8 cellular contexts compared by ENCODE assay signal in the genomic region with DNA sequence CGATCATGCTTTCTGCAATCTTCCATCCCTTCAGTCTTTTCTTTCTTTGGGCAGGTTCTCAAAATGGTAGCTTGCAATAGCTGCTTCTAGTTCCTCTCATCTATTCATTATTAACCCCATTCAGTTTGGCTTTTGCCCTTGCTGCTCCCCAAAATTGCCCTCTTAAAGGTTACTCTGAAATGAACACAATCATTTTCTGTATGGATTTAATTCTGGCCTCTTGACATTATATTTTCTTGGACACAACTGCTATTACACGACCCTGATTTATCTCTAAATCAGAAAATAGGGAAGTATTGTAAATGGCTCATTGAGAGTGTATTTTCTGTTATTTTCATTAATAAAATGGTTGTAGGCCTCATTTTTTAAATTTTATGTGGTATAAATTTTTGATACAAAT. TPM values are rescaled to one million over a fixed set of nuclear protein-coding genes. Genes with fewer than 3 reads are reported as not detected.
DNase-seq lines count a peak whose midpoint lies in the region; ATAC-seq and TF ChIP-seq lines count a peak whose summit lies in the region.

A gene (minus strand): TSS at position 101 of the 400 bp plus-strand sequence. CDS start 8,613 bp downstream, outside the sequence.

- H2AFZ ChIP-seq in ACC112 (ENCODE audit: low read length, unreplicated experiment), result peak within 1 kb of the TSS; percentile 43
- H2AFZ ChIP-seq in KMS-11 (ENCODE audit: low read depth), result peak within 1 kb of the TSS; percentile 82

- intact Hi-C loops in dendritic cell treated with granulocyte-macrophage colony-stimulating factor and Interleukin-4, amounts not matched to agents 40 ng/mL and 50 ng/mL, for 4 days (cut with micrococcal nuclease), result no loop called here

- no peak for DNase-seq in naive thymus-derived CD8-positive, alpha-beta T cell
- no peak for DNase-seq in activated CD8-positive, alpha-beta memory T cell treated with anti-CD3 and anti-CD28 coated beads, Interleukin-2, amount 50 U/mL, for 4 hours

- H4K20me1 ChIP-seq in KMS-11 (ENCODE audit: insufficient read depth), result no peaks in the 10 kb centered on the region

- peak within 1 kb of the TSS; percentile 63 for H3K4me2 ChIP-seq in KMS-11

- peak within 1 kb of the TSS; percentile 87 for H3K4me3 ChIP-seq in ACC112 (ENCODE audit: low read depth, low read length)
- peak within 1 kb of the TSS; percentile 10 for H3K4me3 ChIP-seq in KMS-11 (IDR thresholded peaks at IDR 0.05; ENCODE audit: insufficient read depth, low read depth, low read length)

- peaks cover 24% of the 10 kb centered on the region for H3K4me1 Mint-ChIP-seq in dendritic cell treated with granulocyte-macrophage colony-stimulating factor and Interleukin-4, amounts not matched to agents 40 ng/mL and 50 ng/mL, for 4 days (ENCODE audit: low read depth)
- peaks cover 4 to 34% (median 25%) of the 10 kb centered on the region in 4 donors for H3K4me1 Mint-ChIP-seq in naive thymus-derived CD8-positive, alpha-beta T cell

- H3K79me2 ChIP-seq in ACC112 (ENCODE audit: control insufficient read depth, insufficient read depth, low read length, unreplicated experiment) (no peaks in the 10 kb centered on the region), KMS-11 (ENCODE audit: insufficient read depth, low read depth) (no peaks in the 10 kb centered on the region)

- ATAC-seq in naive thymus-derived CD8-positive, alpha-beta T cell, result no peak
- no peak for ATAC-seq in GM21423 (IDR thresholded peaks at IDR 0.05; ENCODE audit: unreplicated experiment)
- ATAC-seq in HG03520 (IDR thresholded peaks at IDR 0.05; ENCODE audit: unreplicated experiment), result no peak
- no peak for ATAC-seq in HG02870 (IDR thresholded peaks at IDR 0.05; ENCODE audit: unreplicated experiment)

- peak within 1 kb of the TSS; percentile 98 for H3K9ac ChIP-seq in KMS-11

- no peak for TF ChIP-seq CTCF in KMS-11 (conservative IDR thresholded peaks at IDR 0.05; ENCODE audit: low read depth, low read length)

- H3K27ac ChIP-seq in ACC112 (ENCODE audit: low read depth, low read length), result peak within 1 kb of the TSS; percentile 97
- peak within 1 kb of the TSS; percentile 100 for H3K27ac ChIP-seq in KMS-11

- H3K36me3 ChIP-seq in ACC112 (ENCODE audit: insufficient read depth, low read length), result no peaks in the 10 kb centered on the region
- no peaks in the 10 kb centered on the region for H3K36me3 ChIP-seq in KMS-11 (ENCODE audit: insufficient read depth)

- H3K27me3 ChIP-seq in ACC112 (ENCODE audit: insufficient read depth, low read length) (no peaks in the 10 kb centered on the region), KMS-11 (ENCODE audit: insufficient read depth, low read depth) (no peaks in the 10 kb centered on the region)

- H3K27me3 Mint-ChIP-seq in dendritic cell treated with granulocyte-macrophage colony-stimulating factor and Interleukin-4, amounts not matched to agents 40 ng/mL and 50 ng/mL, for 4 days, result peaks cover 8% of the 10 kb centered on the region
- peaks cover 0 to 8% (median 3%) of the 10 kb centered on the region in 5 donors for H3K27me3 Mint-ChIP-seq in naive thymus-derived CD8-positive, alpha-beta T cell

- no peaks in the 10 kb centered on the region for H3K9me3 Mint-ChIP-seq in dendritic cell treated with granulocyte-macrophage colony-stimulating factor and Interleukin-4, amounts not matched to agents 40 ng/mL and 50 ng/mL, for 4 days
- H3K9me3 Mint-ChIP-seq in naive thymus-derived CD8-positive, alpha-beta T cell, result no peaks in the 10 kb centered on the region

- H3K36me3 Mint-ChIP-seq in dendritic cell treated with granulocyte-macrophage colony-stimulating factor and Interleukin-4, amounts not matched to agents 40 ng/mL and 50 ng/mL, for 4 days (ENCODE audit: low read depth), result peaks cover 6% of the 10 kb centered on the region
- H3K36me3 Mint-ChIP-seq in naive thymus-derived CD8-positive, alpha-beta T cell, result no peaks in the 10 kb centered on the region

- POLR2A ChIA-PET in naive thymus-derived CD8-positive, alpha-beta T cell (lab: Charles Lee), result no interaction called here

- peak within 1 kb of the TSS; percentile 91 for H3K4me3 Mint-ChIP-seq in dendritic cell treated with granulocyte-macrophage colony-stimulating factor and Interleukin-4, amounts not matched to agents 40 ng/mL and 50 ng/mL, for 4 days
- H3K4me3 Mint-ChIP-seq in naive thymus-derived CD8-positive, alpha-beta T cell, result peak within 1 kb of the TSS; percentile 90 to 98 (median 94)

- H3K4me1 ChIP-seq in ACC112 (ENCODE audit: control insufficient read depth, insufficient read depth, low read length, unreplicated experiment) (peaks cover 28% of the 10 kb centered on the region), KMS-11 (ENCODE audit: low read depth, poor library complexity, severe bottlenecking) (peaks cover 26% of the 10 kb centered on the region)

- peak within 1 kb of the TSS; percentile 76 for H3K27ac Mint-ChIP-seq in dendritic cell treated with granulocyte-macrophage colony-stimulating factor and Interleukin-4, amounts not matched to agents 40 ng/mL and 50 ng/mL, for 4 days
- peak within 1 kb of the TSS; percentile 79 to 97 (median 90) for H3K27ac Mint-ChIP-seq in naive thymus-derived CD8-positive, alpha-beta T cell

RNA-seq across cellular contexts. Expression of the gene that starts here (rescaled TPM):
- not detected for total RNA-seq in naive thymus-derived CD8-positive, alpha-beta T cell
- polyA plus RNA-seq in naive thymus-derived CD8-positive, alpha-beta T cell, result not detected
